8 cellular contexts compared by ENCODE assay signal in the genomic region with DNA sequence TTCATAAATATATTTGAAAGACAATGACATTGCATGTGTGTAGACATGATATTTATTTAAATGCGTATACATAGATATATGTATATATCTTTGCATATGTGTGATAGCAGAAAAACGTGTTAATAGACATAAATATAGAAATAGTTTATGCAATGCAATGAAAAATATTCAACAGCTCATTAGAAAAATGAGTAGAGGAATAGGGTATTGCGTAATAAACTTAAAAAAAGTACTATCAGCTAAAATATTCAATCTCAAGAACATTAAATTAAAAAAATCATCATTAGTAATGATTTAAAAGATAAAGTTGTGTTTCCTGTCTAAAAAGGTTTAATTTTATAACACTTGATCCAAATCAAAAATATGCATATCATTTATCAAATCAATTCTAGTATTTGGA.
"Had no signal": no experiment of that assay in that cellular context is flagged by ENCODE, and none has a peak within 500 bp of the region (broad histone marks: within the 10 kb centered on the region; RNA-seq: fewer than 3 reads in every experiment).

No MANE protein-coding gene starts in this region.

- H2AFZ ChIP-seq: GM23248 had no signal

- H3K27ac ChIP-seq: GM23248, KMS-11 had no signal

- H3K4me2 ChIP-seq: KMS-11 had no signal

- DNase-seq: GM23248, GOT3, H9, HCEC 1CT, KBM-7 had no signal

- FAIRE-seq: H54, HTR-8/SVneo had no signal

- H3K4me3 ChIP-seq: GM23248 had no signal

- H3K9ac ChIP-seq: GM23248, KMS-11 had no signal
